Comparison of ENCODE assay signal across 18 cellular contexts in genomic region chr17:3485481-3486068, GRCh38. TPM values are rescaled to one million over a fixed set of nuclear protein-coding genes. Genes with fewer than 3 reads are reported as not detected.
DNase-seq lines count a peak whose midpoint lies in the region; ATAC-seq, FAIRE-seq and TF ChIP-seq lines count a peak whose summit lies in the region.
"Had no signal": no experiment of that assay in that cellular context is flagged by ENCODE, and none has a peak within 500 bp of the region (broad histone marks: within the 10 kb centered on the region; RNA-seq: fewer than 3 reads in every experiment).

No MANE protein-coding gene starts in this region.

- WGBS in liver: 41% methylated on average over 8 of the region's 8 CpGs
- 50% methylated on average over 8 of the region's 8 CpGs for WGBS in HepG2 (ENCODE audit: low lambda C conversion rate)

- BruUV-seq in HepG2 (replicated peaks; lab: Mats Ljungman, UMichigan): no TSS peak

- H3K27me3 Mint-ChIP-seq in WTC11 (ENCODE audit: low read depth): no peaks in the 10 kb centered on the region
- H3K27me3 Mint-ChIP-seq in CD8-positive, alpha-beta T cell (ENCODE audit: low read depth): peaks cover 36% of the 10 kb centered on the region

- intact Hi-C loops in HepG2 (cut with micrococcal nuclease; ENCODE audit: unreplicated experiment): no loop called here
- intact Hi-C loops in CD8-positive, alpha-beta T cell (cut with DNase I, micrococcal nuclease): no loop called here
- intact Hi-C loops in kidney (cut with DNase I): no loop called here

- POLR2A ChIA-PET in HepG2 (lab: Yijun Ruan, JAX): no interaction called here
- POLR2A ChIA-PET in WTC11 (lab: Charles Lee): no interaction called here
- POLR2A ChIA-PET in CD8-positive, alpha-beta T cell (lab: Charles Lee): no interaction called here

- H3K4me1 ChIP-seq in liver (ENCODE audit: control insufficient read depth in 4 of 4, insufficient read depth in 4 of 4, low read length in 3 of 4) (peaks cover 0 to 4% (median 3%) of the 10 kb centered on the region in 4 donors), HepG2 (ENCODE audit: insufficient read depth, low read length) (peaks cover 2% of the 10 kb centered on the region; the same call in 1 of the 2 replicates), kidney (ENCODE audit: control insufficient read depth in 1 of 2, insufficient read depth in 1 of 2, low read depth in 1 of 2, low read length in 2 of 2) (no peaks in the 10 kb centered on the region)
- H3K4me1 ChIP-seq in CD8-positive, alpha-beta T cell (ENCODE audit: insufficient read depth, low read length): no peaks in the 10 kb centered on the region
- H3K4me1 ChIP-seq: BLaER1 treated with 17β-estradiol and CSF1 and Interleukin-3, amounts not matched to agents 10 nM and 100 nM; HAP-1 had no signal

- peak; percentile 13 to 53 for TF ChIP-seq RAD21 in liver (IDR thresholded peaks at IDR 0.05)
- no peak for TF ChIP-seq RAD21 in HepG2 (CRISPR knock-in tag; IDR thresholded peaks at IDR 0.05)

- DNase-seq in HepG2 (ENCODE audit: low spot score): no peak
- no peak for DNase-seq in WTC11 (ENCODE audit: low spot score)
- peak; percentile 55 for DNase-seq in mucosa of gallbladder (ENCODE audit: low spot score)
- DNase-seq in NCI-H1436 (lab: John Stamatoyannopoulos, UW): no peak
- DNase-seq in CD8-positive, alpha-beta T cell: no peak
- no peak for DNase-seq in kidney
- DNase-seq: ACHN; CD4-positive, CD25-positive, alpha-beta regulatory T cell; COR-L47; DMS53; GOT3 had no signal

- TF ChIP-seq CTCF in liver (IDR thresholded peaks at IDR 0.05; ENCODE audit: low read depth, low read length, missing input control): no peak
- TF ChIP-seq CTCF in HepG2 (CRISPR knock-in tag; IDR thresholded peaks at IDR 0.05): no peak
- TF ChIP-seq CTCF in WTC11 (IDR thresholded peaks at IDR 0.05): no peak
- no peak for TF ChIP-seq CTCF in CD8-positive, alpha-beta T cell (IDR thresholded peaks at IDR 0.05)
- TF ChIP-seq CTCF in kidney (IDR thresholded peaks at IDR 0.05; ENCODE audit: borderline replicate concordance, extremely low read depth, insufficient read depth): no peak

- CTCF ChIA-PET in HepG2 (lab: Yijun Ruan, JAX; ENCODE audit: low intra/inter-chr PET ratio, low total read pairs) (no interaction called here), WTC11 (lab: Charles Lee) (no interaction called here)
- CTCF ChIA-PET in CD8-positive, alpha-beta T cell (lab: Charles Lee): no interaction called here

- ATAC-seq in HepG2 (no peak), WTC11 (no peak)
- ATAC-seq in CD8-positive, alpha-beta T cell: no peak

- H3K36me3 Mint-ChIP-seq in WTC11: no peaks in the 10 kb centered on the region
- H3K36me3 Mint-ChIP-seq in CD8-positive, alpha-beta T cell: no peaks in the 10 kb centered on the region
- H3K36me3 Mint-ChIP-seq: CD4-positive, CD25-positive, alpha-beta regulatory T cell had no signal

- H3K4me3 ChIP-seq in liver (ENCODE audit: low read depth in 1 of 3, low read length in 3 of 3) (no peak overlapping the region), HepG2 (replicated peaks in 1 of 3; ENCODE audit: insufficient read depth in 1 of 3, low read depth in 2 of 3, low read length in 3 of 3) (no peak overlapping the region), kidney (ENCODE audit: low read length in 2 of 2) (no peak overlapping the region)
- H3K4me3 ChIP-seq in CD8-positive, alpha-beta T cell (ENCODE audit: low read depth, low read length): no peak overlapping the region
- H3K4me3 ChIP-seq: BLaER1 treated with 17β-estradiol and CSF1 and Interleukin-3, amounts not matched to agents 10 nM and 100 nM; HAP-1 had no signal

- TF ChIP-seq EP300 in HepG2 (IDR thresholded peaks at IDR 0.05; ENCODE audit: low read depth in 2 of 2, low read length in 2 of 2) (no peak), HepG2 (CRISPR knock-in tag; IDR thresholded peaks at IDR 0.05; ENCODE audit: borderline replicate concordance) (no peak)

- in situ Hi-C loops in HepG2 (cut with HindIII; ENCODE audit: extremely low pct_ligation_motif_present, low pct_unique_long_range_greater_than_20kb): no loop called here

- TF ChIP-seq POLR2A in HepG2 (IDR thresholded peaks at IDR 0.05; ENCODE audit: insufficient read depth in 1 of 2, low read depth in 2 of 2, low read length in 2 of 2): no peak

- peaks cover 80% of the 10 kb centered on the region for H3K4me1 Mint-ChIP-seq in WTC11
- no peaks in the 10 kb centered on the region for H3K4me1 Mint-ChIP-seq in CD8-positive, alpha-beta T cell (ENCODE audit: low read depth)
- H3K4me1 Mint-ChIP-seq: CD4-positive, CD25-positive, alpha-beta regulatory T cell had no signal

- H3K27me3 ChIP-seq in liver (ENCODE audit: control insufficient read depth in 4 of 4, insufficient read depth in 4 of 4, low read length in 3 of 4): no peaks in the 10 kb centered on the region
- peaks cover 0 to 3% of the 10 kb centered on the region in 2 experiments; a peak in 2 of 5 replicates for H3K27me3 ChIP-seq in HepG2 (ENCODE audit: control insufficient read depth in 1 of 2, insufficient read depth in 2 of 2, low read length in 2 of 2)
- no peaks in the 10 kb centered on the region for H3K27me3 ChIP-seq in CD8-positive, alpha-beta T cell (ENCODE audit: insufficient read depth, low read length)
- H3K27me3 ChIP-seq: BLaER1 treated with 17β-estradiol and CSF1 and Interleukin-3, amounts not matched to agents 10 nM and 100 nM had no signal

- H3K9me3 ChIP-seq in liver (ENCODE audit: control insufficient read depth in 4 of 4, low read length in 3 of 4) (no peaks in the 10 kb centered on the region), HepG2 (ENCODE audit: low read length) (no peaks in the 10 kb centered on the region), kidney (ENCODE audit: control insufficient read depth in 1 of 2, low read length in 2 of 2) (no peaks in the 10 kb centered on the region)
- no peaks in the 10 kb centered on the region for H3K9me3 ChIP-seq in CD8-positive, alpha-beta T cell (ENCODE audit: low read length)
- H3K9me3 ChIP-seq: BLaER1 treated with 17β-estradiol and CSF1 and Interleukin-3, amounts not matched to agents 10 nM and 100 nM; HAP-1 had no signal

- H3K27ac Mint-ChIP-seq in WTC11: peak overlapping the region; percentile 14; the same call in 1 of the 2 replicates
- H3K27ac Mint-ChIP-seq in CD8-positive, alpha-beta T cell: no peak overlapping the region

- H3K27ac ChIP-seq in liver (ENCODE audit: low read depth in 1 of 2, low read length in 2 of 2): no peak overlapping the region
- H3K27ac ChIP-seq in HepG2 (ENCODE audit: extremely low read length, insufficient read depth, low read length): no peak overlapping the region
- H3K27ac ChIP-seq in CD8-positive, alpha-beta T cell (ENCODE audit: low read depth, low read length): no peak overlapping the region
- H3K27ac ChIP-seq in kidney (ENCODE audit: low read depth in 2 of 2, low read length in 2 of 2): no peak overlapping the region
- H3K27ac ChIP-seq: BLaER1 treated with 17β-estradiol and CSF1 and Interleukin-3, amounts not matched to agents 10 nM and 100 nM had no signal

- no peak overlapping the region for H2AFZ ChIP-seq in HepG2 (ENCODE audit: low read length)

- H3K4me2 ChIP-seq in HepG2 (ENCODE audit: low read depth, low read length): no peak overlapping the region
- H3K4me2 ChIP-seq: BLaER1 treated with 17β-estradiol and CSF1 and Interleukin-3, amounts not matched to agents 10 nM and 100 nM had no signal

- no peak overlapping the region for H3K4me3 Mint-ChIP-seq in WTC11
- H3K4me3 Mint-ChIP-seq in CD8-positive, alpha-beta T cell: no peak overlapping the region
- H3K4me3 Mint-ChIP-seq: CD4-positive, CD25-positive, alpha-beta regulatory T cell had no signal

- no peak overlapping the region for H3K9ac ChIP-seq in liver (ENCODE audit: low read depth in 1 of 2, low read length in 2 of 2)
- H3K9ac ChIP-seq in HepG2 (ENCODE audit: insufficient read depth, low read depth, low read length): no peak overlapping the region
- H3K9ac ChIP-seq in kidney (ENCODE audit: low read length in 2 of 2): no peak overlapping the region
- H3K9ac ChIP-seq: BLaER1 treated with 17β-estradiol and CSF1 and Interleukin-3, amounts not matched to agents 10 nM and 100 nM had no signal

- FAIRE-seq in HepG2 (lab: Jason Lieb, UNC) (no peak), kidney (lab: Jason Lieb, UNC) (no peak)
- FAIRE-seq: D721Med, HTR-8/SVneo had no signal

- H4K20me1 ChIP-seq in HepG2 (ENCODE audit: insufficient read depth, low read length): no peaks in the 10 kb centered on the region
- H4K20me1 ChIP-seq: BLaER1 treated with 17β-estradiol and CSF1 and Interleukin-3, amounts not matched to agents 10 nM and 100 nM had no signal

- H3K79me2 ChIP-seq in HepG2 (ENCODE audit: insufficient read depth, low read length): no peaks in the 10 kb centered on the region

- no peaks in the 10 kb centered on the region for H3K9me3 Mint-ChIP-seq in WTC11
- no peaks in the 10 kb centered on the region for H3K9me3 Mint-ChIP-seq in CD8-positive, alpha-beta T cell
- H3K9me3 Mint-ChIP-seq: CD4-positive, CD25-positive, alpha-beta regulatory T cell had no signal

- peaks cover 0 to 12% (median 7%) of the 10 kb centered on the region in 4 donors for H3K36me3 ChIP-seq in liver (ENCODE audit: control insufficient read depth in 4 of 4, insufficient read depth in 3 of 4, low read depth in 1 of 4, low read length in 3 of 4)
- no peaks in the 10 kb centered on the region for H3K36me3 ChIP-seq in HepG2 (replicated peaks in 1 of 2; ENCODE audit: control insufficient read depth in 1 of 2, insufficient read depth in 2 of 2, low read length in 2 of 2)
- no peaks in the 10 kb centered on the region for H3K36me3 ChIP-seq in CD8-positive, alpha-beta T cell (ENCODE audit: insufficient read depth, low read length)
- H3K36me3 ChIP-seq in kidney (ENCODE audit: control insufficient read depth in 1 of 2, insufficient read depth in 2 of 2, low read length in 2 of 2): peaks cover 6 to 8% of the 10 kb centered on the region in 2 donors
- H3K36me3 ChIP-seq: BLaER1 treated with 17β-estradiol and CSF1 and Interleukin-3, amounts not matched to agents 10 nM and 100 nM; HAP-1 had no signal

RNA-seq across cellular contexts. Expression of gene ASPA, which starts 9.8 kb away (rescaled TPM):
- total RNA-seq in liver (1 to 10 TPM in 1 of 2 donors, under 1 TPM in 1; 0.89 to 4.7 TPM), HepG2 (2016; rRNA removed; fragmentation: Illumina TruSeq; extraction: Trizol) (not detected in 2 replicates), WTC11 (2021) (0.04 TPM in 1 of 3 replicates, not detected in the others), mucosa of gallbladder (2.4 TPM), kidney (5.1 TPM)
- polyA plus RNA-seq in liver (1 to 10 TPM; 1.2 to 2.6 TPM), HepG2 (2011; rRNA removed) (not detected in 2 replicates), kidney (ENCODE audit: insufficient read depth, low read depth, low replicate concordance) (24.2 TPM)
- total RNA-seq in HepG2 (2016; cell fraction: cytosol; rRNA removed; fragmentation: Illumina TruSeq; extraction: Trizol; ENCODE audit: low read depth): not detected in 2 replicates
- total RNA-seq in HepG2 (2016; cell fraction: insoluble cytoplasmic fraction; rRNA removed; fragmentation: Illumina TruSeq; extraction: Trizol): not detected in 2 replicates
- not detected in 2 replicates for total RNA-seq in HepG2 (2016; cell fraction: membrane; rRNA removed; fragmentation: Illumina TruSeq; extraction: Trizol)
- not detected in 2 replicates for total RNA-seq in HepG2 (2016; cell fraction: nucleus; rRNA removed; fragmentation: Illumina TruSeq; extraction: Trizol)
- polyA plus RNA-seq in HepG2 (2011; cell fraction: cytosol; rRNA removed): 0.01 TPM in 1 of 2 replicates, not detected in the other
- not detected in 2 replicates for polyA plus RNA-seq in HepG2 (2011; cell fraction: nucleus; rRNA removed)
- polyA plus RNA-seq in HepG2 (2012): 0.09 and 0.13 TPM in 2 replicates
- not detected in 2 replicates for polyA plus RNA-seq in HepG2 (2016; cell fraction: cytosol; fragmentation: Illumina TruSeq; extraction: Trizol; ENCODE audit: low read depth)
- polyA plus RNA-seq in HepG2 (2016; cell fraction: insoluble cytoplasmic fraction; fragmentation: Illumina TruSeq; extraction: Trizol; ENCODE audit: low read depth): not detected in 2 replicates
- polyA plus RNA-seq in HepG2 (2016; cell fraction: membrane; fragmentation: Illumina TruSeq; extraction: Trizol; ENCODE audit: low read depth): not detected in 2 replicates
- not detected in 2 replicates for polyA plus RNA-seq in HepG2 (2016; cell fraction: nucleus; fragmentation: Illumina TruSeq; extraction: Trizol; ENCODE audit: insufficient read depth, low read depth)
- 0.02 TPM in 1 of 2 replicates, not detected in the other for polyA minus RNA-seq in HepG2 (2011; rRNA and poly(A)+ RNA removed; ENCODE audit: low replicate concordance)
- not detected in 2 replicates for polyA minus RNA-seq in HepG2 (2011; cell fraction: cytosol; rRNA and poly(A)+ RNA removed)
- not detected in 2 replicates for polyA minus RNA-seq in HepG2 (2011; cell fraction: nucleus; rRNA and poly(A)+ RNA removed)
- total RNA-seq in CD8-positive, alpha-beta T cell: not detected
- total RNA-seq: CD4-positive, CD25-positive, alpha-beta regulatory T cell; Daoy had no signal
- polyA plus RNA-seq: CD4-positive, CD25-positive, alpha-beta regulatory T cell had no signal

RNA-seq across cellular contexts. Expression of gene SPATA22, which starts 14.0 kb away (rescaled TPM):
- total RNA-seq in liver (under 1 TPM; 0.19 to 0.42 TPM), HepG2 (2016; rRNA removed; fragmentation: Illumina TruSeq; extraction: Trizol) (not detected in 2 replicates), WTC11 (2021) (not detected in 3 replicates), mucosa of gallbladder (0.32 TPM), kidney (0.31 TPM)
- polyA plus RNA-seq in liver (under 1 TPM in 1 of 2 donors, not detected in 1; 0.89 TPM), HepG2 (2011; rRNA removed) (not detected in 2 replicates), kidney (ENCODE audit: insufficient read depth, low read depth, low replicate concordance) (not detected)
- total RNA-seq in HepG2 (2016; cell fraction: cytosol; rRNA removed; fragmentation: Illumina TruSeq; extraction: Trizol; ENCODE audit: low read depth): not detected in 2 replicates
- total RNA-seq in HepG2 (2016; cell fraction: insoluble cytoplasmic fraction; rRNA removed; fragmentation: Illumina TruSeq; extraction: Trizol): 0.24 TPM in 1 of 2 replicates, not detected in the other
- not detected in 2 replicates for total RNA-seq in HepG2 (2016; cell fraction: membrane; rRNA removed; fragmentation: Illumina TruSeq; extraction: Trizol)
- not detected in 2 replicates for total RNA-seq in HepG2 (2016; cell fraction: nucleus; rRNA removed; fragmentation: Illumina TruSeq; extraction: Trizol)
- polyA plus RNA-seq in HepG2 (2011; cell fraction: cytosol; rRNA removed): not detected in 2 replicates
- not detected in 2 replicates for polyA plus RNA-seq in HepG2 (2011; cell fraction: nucleus; rRNA removed)
- not detected in 2 replicates for polyA plus RNA-seq in HepG2 (2012)
- polyA plus RNA-seq in HepG2 (2016; cell fraction: cytosol; fragmentation: Illumina TruSeq; extraction: Trizol; ENCODE audit: low read depth): not detected in 2 replicates
- not detected in 2 replicates for polyA plus RNA-seq in HepG2 (2016; cell fraction: insoluble cytoplasmic fraction; fragmentation: Illumina TruSeq; extraction: Trizol; ENCODE audit: low read depth)
- not detected in 2 replicates for polyA plus RNA-seq in HepG2 (2016; cell fraction: membrane; fragmentation: Illumina TruSeq; extraction: Trizol; ENCODE audit: low read depth)
- not detected in 2 replicates for polyA plus RNA-seq in HepG2 (2016; cell fraction: nucleus; fragmentation: Illumina TruSeq; extraction: Trizol; ENCODE audit: insufficient read depth, low read depth)
- polyA minus RNA-seq in HepG2 (2011; rRNA and poly(A)+ RNA removed; ENCODE audit: low replicate concordance): not detected in 2 replicates
- polyA minus RNA-seq in HepG2 (2011; cell fraction: cytosol; rRNA and poly(A)+ RNA removed): not detected in 2 replicates
- not detected in 2 replicates for polyA minus RNA-seq in HepG2 (2011; cell fraction: nucleus; rRNA and poly(A)+ RNA removed)
- total RNA-seq in CD8-positive, alpha-beta T cell: not detected
- total RNA-seq: A172; CD4-positive, CD25-positive, alpha-beta regulatory T cell; Daoy had no signal

RNA-seq across cellular contexts. Expression of gene OR1E2, which starts 51.9 kb away (rescaled TPM):
- total RNA-seq in liver: under 1 TPM in 1 of 2 donors, not detected in 1; 0.08 TPM
- not detected for polyA plus RNA-seq in liver
- not detected in 2 replicates for total RNA-seq in HepG2 (2016; rRNA removed; fragmentation: Illumina TruSeq; extraction: Trizol)
- total RNA-seq in HepG2 (2016; cell fraction: cytosol; rRNA removed; fragmentation: Illumina TruSeq; extraction: Trizol; ENCODE audit: low read depth): not detected in 2 replicates
- total RNA-seq in HepG2 (2016; cell fraction: insoluble cytoplasmic fraction; rRNA removed; fragmentation: Illumina TruSeq; extraction: Trizol): not detected in 2 replicates
- not detected in 2 replicates for total RNA-seq in HepG2 (2016; cell fraction: membrane; rRNA removed; fragmentation: Illumina TruSeq; extraction: Trizol)
- not detected in 2 replicates for total RNA-seq in HepG2 (2016; cell fraction: nucleus; rRNA removed; fragmentation: Illumina TruSeq; extraction: Trizol)
- polyA plus RNA-seq in HepG2 (2011; rRNA removed): not detected in 2 replicates
- not detected in 2 replicates for polyA plus RNA-seq in HepG2 (2011; cell fraction: cytosol; rRNA removed)
- not detected in 2 replicates for polyA plus RNA-seq in HepG2 (2011; cell fraction: nucleus; rRNA removed)
- polyA plus RNA-seq in HepG2 (2012): not detected in 2 replicates
- not detected in 2 replicates for polyA plus RNA-seq in HepG2 (2016; cell fraction: cytosol; fragmentation: Illumina TruSeq; extraction: Trizol; ENCODE audit: low read depth)
- not detected in 2 replicates for polyA plus RNA-seq in HepG2 (2016; cell fraction: insoluble cytoplasmic fraction; fragmentation: Illumina TruSeq; extraction: Trizol; ENCODE audit: low read depth)
- not detected in 2 replicates for polyA plus RNA-seq in HepG2 (2016; cell fraction: membrane; fragmentation: Illumina TruSeq; extraction: Trizol; ENCODE audit: low read depth)
- polyA plus RNA-seq in HepG2 (2016; cell fraction: nucleus; fragmentation: Illumina TruSeq; extraction: Trizol; ENCODE audit: insufficient read depth, low read depth): not detected in 2 replicates
- polyA minus RNA-seq in HepG2 (2011; rRNA and poly(A)+ RNA removed; ENCODE audit: low replicate concordance): not detected in 2 replicates
- not detected in 2 replicates for polyA minus RNA-seq in HepG2 (2011; cell fraction: cytosol; rRNA and poly(A)+ RNA removed)
- polyA minus RNA-seq in HepG2 (2011; cell fraction: nucleus; rRNA and poly(A)+ RNA removed): not detected in 2 replicates
- total RNA-seq in WTC11 (2021): not detected in 3 replicates
- not detected for total RNA-seq in mucosa of gallbladder
- total RNA-seq in CD8-positive, alpha-beta T cell: not detected
- not detected for total RNA-seq in kidney
- not detected for polyA plus RNA-seq in kidney (ENCODE audit: insufficient read depth, low read depth, low replicate concordance)
- total RNA-seq: A172; CD4-positive, CD25-positive, alpha-beta regulatory T cell; Daoy had no signal
- polyA plus RNA-seq: CD4-positive, CD25-positive, alpha-beta regulatory T cell had no signal
